Comparison of ENCODE assay signal across 25 cellular contexts in genomic region chr7:43921423-43921822, GRCh38.
"Had no signal": no experiment of that assay in that cellular context is flagged by ENCODE, and none has a peak within 500 bp of the region (broad histone marks: within the 10 kb centered on the region; RNA-seq: fewer than 3 reads in every experiment).

No MANE protein-coding gene starts in this region.

- H3K27ac Mint-ChIP-seq: activated CD8-positive, alpha-beta T cell treated with anti-CD3 and anti-CD28 coated beads, Interleukin-2, amount 10 ng/mL, durations not matched to agents 7 days and 5 days; activated naive CD4-positive, alpha-beta T cell treated with anti-CD3 and anti-CD28 coated beads, Interleukin-2, amount 10 ng/mL, durations not matched to agents 7 days and 5 days; activated naive CD8-positive, alpha-beta T cell; activated naive CD8-positive, alpha-beta T cell treated with anti-CD3 and anti-CD28 coated beads, Interleukin-2, amount 50 U/mL, for 24 hours had no signal

- H3K4me3 Mint-ChIP-seq: activated CD4-positive, alpha-beta T cell treated with anti-CD3 and anti-CD28 coated beads, Interleukin-2, amount 10 ng/mL, durations not matched to agents 24 days and 14 days; activated CD8-positive, alpha-beta T cell treated with anti-CD3 and anti-CD28 coated beads, Interleukin-2, amount 10 ng/mL, durations not matched to agents 7 days and 5 days; activated naive CD4-positive, alpha-beta T cell treated with anti-CD3 and anti-CD28 coated beads, Interleukin-2, amount 10 ng/mL, durations not matched to agents 7 days and 5 days; activated naive CD8-positive, alpha-beta T cell; activated naive CD8-positive, alpha-beta T cell treated with anti-CD3 and anti-CD28 coated beads, Interleukin-2, amount 50 U/mL, for 24 hours; activated T-cell treated with anti-CD3 and anti-CD28 coated beads, Interleukin-2, amount 50 U/mL, for 4 hours had no signal

- DNase-seq: activated CD4-positive, alpha-beta T cell treated with anti-CD3 and anti-CD28 coated beads, Interleukin-2, amount 10 ng/mL, durations not matched to agents 24 days and 14 days; activated CD4-positive, alpha-beta T cell treated with anti-CD3 and anti-CD28 coated beads, Interleukin-2, amount 50 U/mL, for 48 hours; activated CD8-positive, alpha-beta T cell treated with anti-CD3 and anti-CD28 coated beads, Interleukin-2, amount 10 ng/mL, durations not matched to agents 7 days and 5 days; activated effector memory CD4-positive, alpha-beta T cell treated with Interleukin-2 at 50 U/mL for 16 hours; activated naive CD4-positive, alpha-beta T cell treated with anti-CD3 and anti-CD28 coated beads, Interleukin-2, amount 10 ng/mL, durations not matched to agents 7 days and 5 days; activated naive CD8-positive, alpha-beta T cell treated with anti-CD3 and anti-CD28 coated beads, Interleukin-2, amount 50 U/mL, for 24 hours; activated T-cell treated with anti-CD3 and anti-CD28 coated beads, Interleukin-2, amount 50 U/mL, for 4 hours; amygdala; NCI-H1092 treated with DMSO at 0.1 percent for 48 hours; NCI-H1417; NCI-H146; NCI-H187; NCI-H2029 treated with DMSO at 0.1 percent for 48 hours; NCI-H2107; NCI-H2171; NCI-H2227 treated with DMSO at 0.1 percent for 48 hours; NCI-H446 treated with DMSO at 0.1 percent for 48 hours; NCI-H524 treated with DMSO at 0.1 percent for 48 hours; SHP77 treated with DMSO at 0.1 percent for 48 hours; T-helper 1 cell; T-helper 2 cell; T-helper 9 cell had no signal

- ATAC-seq: activated CD8-positive, alpha-beta T cell treated with anti-CD3 and anti-CD28 coated beads, Interleukin-2, amount 10 ng/mL, durations not matched to agents 7 days and 5 days; activated naive CD8-positive, alpha-beta T cell treated with anti-CD3 and anti-CD28 coated beads, Interleukin-2, amount 50 U/mL, for 24 hours; activated T-cell treated with anti-CD3 and anti-CD28 coated beads, Interleukin-2, amount 50 U/mL, for 4 hours; Panc1; SK-N-SH treated with all-trans-retinoic acid at 6 μM for 48 hours had no signal

- H3K9me3 Mint-ChIP-seq: activated naive CD4-positive, alpha-beta T cell treated with anti-CD3 and anti-CD28 coated beads, Interleukin-2, amount 10 ng/mL, durations not matched to agents 7 days and 5 days; activated naive CD8-positive, alpha-beta T cell treated with anti-CD3 and anti-CD28 coated beads, Interleukin-2, amount 50 U/mL, for 24 hours; activated T-cell treated with anti-CD3 and anti-CD28 coated beads, Interleukin-2, amount 50 U/mL, for 4 hours had no signal

- H3K27me3 Mint-ChIP-seq: activated CD4-positive, alpha-beta T cell treated with anti-CD3 and anti-CD28 coated beads, Interleukin-2, amount 10 ng/mL, durations not matched to agents 24 days and 14 days; activated naive CD4-positive, alpha-beta T cell treated with anti-CD3 and anti-CD28 coated beads, Interleukin-2, amount 10 ng/mL, durations not matched to agents 7 days and 5 days; activated naive CD8-positive, alpha-beta T cell; activated naive CD8-positive, alpha-beta T cell treated with anti-CD3 and anti-CD28 coated beads, Interleukin-2, amount 50 U/mL, for 24 hours had no signal
